In the genomic region with DNA sequence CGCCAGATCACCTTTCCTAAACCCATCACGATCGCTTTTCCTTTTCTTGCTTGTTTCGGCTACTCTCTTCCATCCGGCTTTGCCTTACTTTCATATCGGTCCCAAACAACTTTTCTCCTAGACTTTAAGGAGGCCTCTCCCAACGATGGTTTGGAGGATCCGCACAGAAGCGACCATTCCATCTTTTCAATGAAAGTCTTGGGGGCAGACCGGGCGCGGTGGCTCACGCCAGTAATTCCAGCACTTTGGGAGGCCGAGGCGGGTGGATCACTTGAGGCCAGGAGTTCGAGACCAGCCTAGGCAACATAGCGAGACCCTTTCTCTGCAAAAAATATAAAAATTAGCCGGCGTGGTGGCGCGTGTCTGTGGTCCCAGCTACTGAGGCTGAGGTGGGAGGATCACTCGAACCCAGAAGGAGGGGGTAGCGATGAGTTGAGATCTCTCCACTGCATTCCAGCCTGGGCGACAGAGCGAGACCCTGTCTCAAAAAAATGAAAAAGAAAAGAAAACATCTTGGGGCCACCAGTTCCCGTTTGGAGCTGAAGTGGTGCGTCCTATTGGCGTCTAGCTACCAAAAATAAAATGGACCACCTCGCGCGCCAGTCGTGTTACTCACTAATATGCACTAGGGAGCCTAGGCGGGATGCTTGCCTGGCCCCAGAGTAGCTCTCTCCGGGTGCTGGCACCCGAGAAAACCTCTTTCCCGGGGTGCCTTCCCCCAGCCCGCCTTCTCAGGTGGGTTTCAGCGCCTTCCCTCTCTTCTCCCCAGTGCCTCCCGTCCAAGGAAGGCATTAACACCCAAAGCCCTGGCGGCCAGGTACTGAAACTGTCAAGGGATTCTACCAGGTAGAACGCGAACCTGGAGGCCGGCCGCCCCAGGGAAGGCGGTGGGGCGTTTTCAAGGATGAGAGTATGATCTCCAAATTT, we compare ENCODE assay signal across 8 cellular contexts. TPM values are rescaled to one million over a fixed set of nuclear protein-coding genes. Genes with fewer than 3 reads are reported as not detected.
DNase-seq lines count a peak whose midpoint lies in the region; TF ChIP-seq lines count a peak whose summit lies in the region.

No MANE protein-coding gene starts in this region.

- H3K36me3 ChIP-seq in ascending aorta, result no peaks in the 10 kb centered on the region

- H3K9me3 ChIP-seq in ascending aorta, result no peaks in the 10 kb centered on the region
- H3K9me3 ChIP-seq in iPS-18c (ENCODE audit: control insufficient read depth, insufficient read depth, low read length), result peaks cover 2% of the 10 kb centered on the region

- H3K27ac ChIP-seq in 22Rv1 (peak overlapping the region; percentile 92), ascending aorta (peak overlapping the region; percentile 84 to 87)

- in situ Hi-C loops in GM13976 (cut with MboI; ENCODE audit: low sequenced_read_pairs, unreplicated experiment), result loop anchor here (10.0 kb wide), 1 partner anchor 60 kb away; no protein-coding TSS in a partner anchor

- peak; percentile 73 for TF ChIP-seq CTCF in 22Rv1 (IDR thresholded peaks at IDR 0.05)
- TF ChIP-seq CTCF in GM13976 (IDR thresholded peaks at IDR 0.05; ENCODE audit: borderline replicate concordance, control extremely low read depth, extremely low read depth, insufficient read depth, missing control alignments), result peak; percentile 25
- TF ChIP-seq CTCF in ascending aorta (IDR thresholded peaks at IDR 0.05), result peak in 2 of 3 experiments; percentile 10 to 25

- intact Hi-C loops in ascending aorta (cut with DNase I), result loop anchor here (2.0 to 10.0 kb wide), 4 partner anchors 210 to 800 kb away; partner anchors contain the start of genes ARSB, LHFPL2 and WDR41

- no peaks in the 10 kb centered on the region for H3K27me3 ChIP-seq in ascending aorta

- H3K4me1 ChIP-seq in ascending aorta, result peaks cover 0 to 11% of the 10 kb centered on the region in 2 donors

- H3K4me3 ChIP-seq in ascending aorta (peak overlapping the region; percentile 86 to 97), iPS-18c (ENCODE audit: insufficient read depth, low read depth, low read length) (peak overlapping the region; percentile 96)

- peak; percentile 35 for DNase-seq in GM13976 (ENCODE audit: low spot score)
- DNase-seq in HK-2 (ENCODE audit: unreplicated experiment), result peak; percentile 13
- peak; percentile 29 to 54 (median 41) for DNase-seq in T-helper 1 cell
- peak in 1 of 2 donors; percentile 73 for DNase-seq in ascending aorta (ENCODE audit: low spot score in 2 of 2)
- DNase-seq in stimulated activated CD4-positive, alpha-beta T cell treated with anti-CD3 and anti-CD28 coated beads, Interleukin-12 subunit alpha, Interleukin-12 subunit beta, amount 100 ng/mL, for 24 hours (ENCODE audit: low read depth in 2 of 2), result peak; percentile 15 to 23
- DNase-seq in OCI-M2 (lab: John Stamatoyannopoulos, UW; ENCODE audit: unreplicated experiment), result no peak

RNA-seq across cellular contexts. Expression of gene AP3B1, which starts 0.8 kb away (rescaled TPM):
- total RNA-seq in ascending aorta, result 37.3 TPM

Comparison
In these comparisons a context has a peak if more than half of its experiments do, and no peak if none do; other contexts are left out.
1. CTCF ChIP-seq: peak in every context shown above with its lines; median percentile 73 in 22Rv1; 25 in GM13976; 18 in ascending aorta.